In the genomic region with DNA sequence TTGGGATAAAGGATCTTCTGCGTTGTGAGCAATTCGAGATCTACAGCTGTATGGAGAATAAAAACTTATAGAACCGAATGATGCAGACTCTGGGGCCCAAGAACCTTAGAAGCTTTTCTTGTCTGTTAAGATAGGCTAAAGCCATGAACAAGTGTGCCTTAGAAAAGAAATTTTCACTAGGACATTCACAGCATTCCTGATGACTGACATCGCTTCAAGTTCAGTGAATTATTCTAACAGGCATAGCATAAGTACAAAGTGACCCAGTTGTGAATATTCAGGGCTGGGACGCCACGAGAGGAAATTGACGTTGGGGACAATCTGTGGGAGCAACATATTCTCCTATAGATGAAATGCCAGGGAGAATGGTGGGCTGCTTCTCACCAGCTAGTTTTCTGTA, we compare ENCODE assay signal across 26 cellular contexts. TPM values are rescaled to one million over a fixed set of nuclear protein-coding genes. Genes with fewer than 3 reads are reported as not detected.
DNase-seq lines count a peak whose midpoint lies in the region; ATAC-seq, FAIRE-seq and TF ChIP-seq lines count a peak whose summit lies in the region.
"Had no signal": no experiment of that assay in that cellular context is flagged by ENCODE, and none has a peak within 500 bp of the region (broad histone marks: within the 10 kb centered on the region; RNA-seq: fewer than 3 reads in every experiment).

No MANE protein-coding gene starts in this region.

- H3K4me1 Mint-ChIP-seq in mesothelial cell of epicardium (peaks cover 34% of the 10 kb centered on the region), progenitor cell of endocrine pancreas (ENCODE audit: low read depth) (no peaks in the 10 kb centered on the region)

- no peak for TF ChIP-seq RAD21 in H1 (IDR thresholded peaks at IDR 0.05 in 1 of 2, conservative IDR thresholded peaks at IDR 0.05 in 1 of 2; ENCODE audit: low read depth in 2 of 2, low read length in 2 of 2)

- CTCF ChIA-PET in H1 (lab: Charles Lee; ENCODE audit: partially characterized antibody): interaction anchor here (0.6 to 1.3 kb wide), 2 partner anchors 70 to 936 kb away, joined by 3 to 4 read pairs; no protein-coding TSS in a partner anchor

- no peak overlapping the region for H3K4me3 ChIP-seq in NT2/D1 (ENCODE audit: insufficient read length, low read depth)
- no peak overlapping the region for H3K4me3 ChIP-seq in H1 (ENCODE audit: extremely low read depth in 1 of 4, insufficient read depth in 2 of 4, low read depth in 3 of 4, low read length in 4 of 4)
- H3K4me3 ChIP-seq: ascending aorta, left lung, right atrium auricular region had no signal

- no peak overlapping the region for H2BK5ac ChIP-seq in H1 (ENCODE audit: low read depth, low read length)

- H3K79me2 ChIP-seq in H1 (ENCODE audit: control insufficient read depth in 1 of 2, insufficient read depth in 2 of 2, low read length in 2 of 2): no peaks in the 10 kb centered on the region

- H3K14ac ChIP-seq in H1 (ENCODE audit: insufficient read length): no peak overlapping the region

- no peak overlapping the region for H3K23ac ChIP-seq in H1 (ENCODE audit: insufficient read length)

- H3K36me3 ChIP-seq in NT2/D1 (ENCODE audit: insufficient read depth, insufficient read length, low read length) (no peaks in the 10 kb centered on the region), H1 (ENCODE audit: control insufficient read depth in 2 of 4, insufficient read depth in 4 of 4, low read length in 3 of 4) (no peaks in the 10 kb centered on the region)
- H3K36me3 ChIP-seq: ascending aorta, left lung, right atrium auricular region had no signal

- no peak overlapping the region for H2AK5ac ChIP-seq in H1 (ENCODE audit: low read depth, low read length)

- H3K9me3 Mint-ChIP-seq in mesothelial cell of epicardium (no peaks in the 10 kb centered on the region), progenitor cell of endocrine pancreas (ENCODE audit: low read depth) (no peaks in the 10 kb centered on the region)
- H3K9me3 Mint-ChIP-seq: activated CD4-positive, alpha-beta memory T cell treated with anti-CD3 and anti-CD28 coated beads for 36 hours; activated naive CD4-positive, alpha-beta T cell treated with anti-CD3 and anti-CD28 coated beads, Interleukin-2, amount 50 U/mL, for 24 hours; activated T-helper 2 cell treated with anti-CD3 and anti-CD28 coated beads, Interferon-gamma antibody, Interleukin-2, Interleukin-4, amounts not matched to agents 10 μg/mL and 5 μg/mL and 100 μg/mL, durations not matched to agents 14 hours and 24 hours and 36 hours; effector memory CD8-positive, alpha-beta T cell; natural killer cell treated with Interleukin-12 subunit alpha and Interleukin-12 subunit beta and Interleukin-15 and Interleukin-18, amount 100 ng/mL, for 72 hours; T-helper 1 cell treated with Interleukin-12 subunit alpha and Interleukin-12 subunit beta and Interleukin-4 antibody, amounts not matched to agents 30 μg/mL and 1 μg/mL, for 36 hours had no signal

- H4K8ac ChIP-seq in H1 (ENCODE audit: extremely low read depth, insufficient read depth, low read length): no peak overlapping the region

- POLR2A ChIA-PET in H1 (lab: Charles Lee; ENCODE audit: partially characterized antibody): no interaction called here

- H3K4me2 ChIP-seq in H1 (ENCODE audit: insufficient read depth in 1 of 2, low read depth in 2 of 2, low read length in 2 of 2): no peak overlapping the region

- ATAC-seq in HG03095 (IDR thresholded peaks at IDR 0.05; ENCODE audit: unreplicated experiment): no peak
- ATAC-seq: activated CD4-positive, CD25-positive, alpha-beta regulatory T cell treated with anti-CD3 and anti-CD28 coated beads, Interleukin-2, amount 50 U/mL, for 24 hours; effector memory CD8-positive, alpha-beta T cell; foreskin keratinocyte; HCT116; left lung; natural killer cell treated with Interleukin-12 subunit alpha and Interleukin-12 subunit beta and Interleukin-15 and Interleukin-18, amount 100 ng/mL, for 72 hours had no signal

- H2BK12ac ChIP-seq in H1 (ENCODE audit: low read depth, low read length): no peak overlapping the region

- H3K4me1 ChIP-seq in NT2/D1 (ENCODE audit: insufficient read depth, insufficient read length) (no peaks in the 10 kb centered on the region), H1 (replicated peaks in 1 of 4; ENCODE audit: control insufficient read depth in 3 of 4, insufficient read depth in 4 of 4, low read length in 3 of 4) (no peaks in the 10 kb centered on the region)
- H3K4me1 ChIP-seq: ascending aorta, foreskin keratinocyte, left lung, right atrium auricular region had no signal

- no peak overlapping the region for H3K56ac ChIP-seq in H1 (replicated peaks; ENCODE audit: insufficient read length, low read depth, low read length)

- H3K9ac ChIP-seq in NT2/D1 (ENCODE audit: insufficient read length, low read depth) (no peak overlapping the region), H1 (replicated peaks in 1 of 4; ENCODE audit: extremely low read depth in 1 of 4, low read depth in 3 of 4, low read length in 3 of 4) (no peak overlapping the region)

- H4K20me1 ChIP-seq in H1 (replicated peaks in 1 of 2; ENCODE audit: control insufficient read depth in 1 of 2, insufficient read depth in 2 of 2, low read length in 2 of 2): no peaks in the 10 kb centered on the region

- H3K23me2 ChIP-seq in H1 (ENCODE audit: low read depth, low read length): no peaks in the 10 kb centered on the region

- H3K4ac ChIP-seq in H1 (replicated peaks; ENCODE audit: insufficient read length, low read depth, low read length): no peak overlapping the region

- in situ Hi-C loops in ACHN (cut with HindIII; ENCODE audit: low pct_ligation_motif_present, low pct_unique_long_range_greater_than_20kb, low sequenced_read_pairs): no loop called here

- H2BK20ac ChIP-seq in H1 (ENCODE audit: low read length): no peak overlapping the region

- DNase-seq in ACHN (peak; percentile 20), NT2/D1 (ENCODE audit: low read depth, low spot score) (peak; percentile 9), H1 (ENCODE audit: low read depth in 1 of 2, low spot score in 2 of 2) (no peak), mesothelial cell of epicardium (ENCODE audit: low spot score in 2 of 2, unreplicated experiment in 2 of 2) (no peak), progenitor cell of endocrine pancreas (ENCODE audit: low spot score, unreplicated experiment) (no peak), superior temporal gyrus (ENCODE audit: extremely low spot score) (no peak)
- DNase-seq in activated CD4-positive, alpha-beta T cell treated with anti-CD3 and anti-CD28 coated beads for 1 hour: no peak
- DNase-seq: activated CD4-positive, alpha-beta memory T cell treated with anti-CD3 and anti-CD28 coated beads for 36 hours; activated CD8-positive, alpha-beta memory T cell treated with anti-CD3 and anti-CD28 coated beads, Interleukin-2, amount 50 U/mL, for 4 hours; effector memory CD8-positive, alpha-beta T cell; foreskin keratinocyte; GF-D8; left lung; NCI-H146; stimulated activated CD4-positive, alpha-beta T cell treated with anti-CD3 and anti-CD28 coated beads, Interleukin-2, amount 100 ng/mL, for 48 hours had no signal

- H2BK120ac ChIP-seq in H1 (replicated peaks; ENCODE audit: low read depth, low read length): no peak overlapping the region

- TF ChIP-seq EP300 in H1 (IDR thresholded peaks at IDR 0.05; ENCODE audit: borderline replicate concordance in 1 of 2, low read depth in 2 of 2, low read length in 2 of 2): no peak

- H3K27me3 ChIP-seq in NT2/D1 (ENCODE audit: insufficient read depth, insufficient read length): no peaks in the 10 kb centered on the region
- H3K27me3 ChIP-seq in H1 (replicated peaks in 1 of 4; ENCODE audit: control insufficient read depth in 3 of 4, extremely low read depth in 1 of 4, insufficient read depth in 3 of 4, low read length in 3 of 4): no peaks in the 10 kb centered on the region
- H3K27me3 ChIP-seq: ascending aorta, left lung, right atrium auricular region had no signal

- H3K27ac ChIP-seq in H1 (ENCODE audit: low read depth, low read length): no peak overlapping the region
- H3K27ac ChIP-seq: ascending aorta, foreskin keratinocyte, left lung, right atrium auricular region had no signal

- FAIRE-seq in H1 (lab: Jason Lieb, UNC): no peak
- FAIRE-seq: GM18507, TTC549 had no signal

- no peak for TF ChIP-seq CTCF in H1 (IDR thresholded peaks at IDR 0.05; ENCODE audit: control extremely low read depth in 1 of 3, insufficient read depth in 1 of 3, low read depth in 1 of 3, low read length in 3 of 3)
- TF ChIP-seq CTCF in mesothelial cell of epicardium (IDR thresholded peaks at IDR 0.05; ENCODE audit: unreplicated experiment): no peak
- TF ChIP-seq CTCF in progenitor cell of endocrine pancreas (IDR thresholded peaks at IDR 0.05; ENCODE audit: unreplicated experiment): no peak

- H3K18ac ChIP-seq in H1 (ENCODE audit: extremely low read depth, low read length): no peak overlapping the region

- H4K91ac ChIP-seq in H1 (replicated peaks; ENCODE audit: insufficient read length, low read length): no peak overlapping the region

- H3K36me3 Mint-ChIP-seq in mesothelial cell of epicardium (no peaks in the 10 kb centered on the region), progenitor cell of endocrine pancreas (ENCODE audit: insufficient read depth) (no peaks in the 10 kb centered on the region)
- H3K36me3 Mint-ChIP-seq: activated CD4-positive, alpha-beta memory T cell treated with anti-CD3 and anti-CD28 coated beads for 36 hours; activated naive CD4-positive, alpha-beta T cell treated with anti-CD3 and anti-CD28 coated beads, Interleukin-2, amount 50 U/mL, for 24 hours; natural killer cell treated with Interleukin-12 subunit alpha and Interleukin-12 subunit beta and Interleukin-15 and Interleukin-18, amount 100 ng/mL, for 72 hours had no signal

- WGBS in H1 (ENCODE audit: extremely low coverage in 1 of 2, insufficient coverage in 1 of 2, insufficient read length in 1 of 2, insufficient replicate concordance in 2 of 2, low coverage in 1 of 2, low lambda C conversion rate in 2 of 2, missing lambda C conversion rate in 1 of 2), 2 experiments: 84% methylated on average over 7 of the region's 7 CpGs; no CpG with 5 or more reads in 1 of the 2 experiments

- H2BK15ac ChIP-seq in H1 (ENCODE audit: low read length): no peak overlapping the region

- no peaks in the 10 kb centered on the region for H3K9me3 ChIP-seq in NT2/D1 (ENCODE audit: insufficient read depth, low read length)
- no peaks in the 10 kb centered on the region for H3K9me3 ChIP-seq in H1 (ENCODE audit: insufficient read depth in 2 of 2, low read depth in 1 of 2, low read length in 1 of 2)
- H3K9me3 ChIP-seq: ascending aorta, left lung, right atrium auricular region had no signal

- H3K27me3 Mint-ChIP-seq in mesothelial cell of epicardium (ENCODE audit: low read depth) (no peaks in the 10 kb centered on the region), progenitor cell of endocrine pancreas (peaks cover 3% of the 10 kb centered on the region)
- H3K27me3 Mint-ChIP-seq: activated naive CD4-positive, alpha-beta T cell treated with anti-CD3 and anti-CD28 coated beads, Interleukin-2, amount 50 U/mL, for 24 hours; natural killer cell treated with Interleukin-12 subunit alpha and Interleukin-12 subunit beta and Interleukin-15 and Interleukin-18, amount 100 ng/mL, for 72 hours had no signal

- H3K27ac Mint-ChIP-seq in mesothelial cell of epicardium (peak overlapping the region; percentile 77), progenitor cell of endocrine pancreas (no peak overlapping the region)
- H3K27ac Mint-ChIP-seq: activated CD4-positive, alpha-beta memory T cell treated with anti-CD3 and anti-CD28 coated beads for 36 hours; activated naive CD4-positive, alpha-beta T cell treated with anti-CD3 and anti-CD28 coated beads, Interleukin-2, amount 50 U/mL, for 24 hours; activated T-helper 2 cell treated with anti-CD3 and anti-CD28 coated beads, Interferon-gamma antibody, Interleukin-2, Interleukin-4, amounts not matched to agents 10 μg/mL and 5 μg/mL and 100 μg/mL, durations not matched to agents 14 hours and 24 hours and 36 hours; effector memory CD8-positive, alpha-beta T cell; natural killer cell treated with Interleukin-12 subunit alpha and Interleukin-12 subunit beta and Interleukin-15 and Interleukin-18, amount 100 ng/mL, for 72 hours; T-helper 1 cell treated with Interleukin-12 subunit alpha and Interleukin-12 subunit beta and Interleukin-4 antibody, amounts not matched to agents 30 μg/mL and 1 μg/mL, for 36 hours had no signal

- H3K4me3 Mint-ChIP-seq in mesothelial cell of epicardium (no peak overlapping the region), progenitor cell of endocrine pancreas (ENCODE audit: low read depth) (no peak overlapping the region)
- H3K4me3 Mint-ChIP-seq: activated CD4-positive, alpha-beta memory T cell treated with anti-CD3 and anti-CD28 coated beads for 36 hours; activated naive CD4-positive, alpha-beta T cell treated with anti-CD3 and anti-CD28 coated beads, Interleukin-2, amount 50 U/mL, for 24 hours; effector memory CD8-positive, alpha-beta T cell; natural killer cell treated with Interleukin-12 subunit alpha and Interleukin-12 subunit beta and Interleukin-15 and Interleukin-18, amount 100 ng/mL, for 72 hours; T-helper 1 cell treated with Interleukin-12 subunit alpha and Interleukin-12 subunit beta and Interleukin-4 antibody, amounts not matched to agents 30 μg/mL and 1 μg/mL, for 36 hours had no signal

- H3K79me1 ChIP-seq in H1 (ENCODE audit: low read depth, low read length): no peaks in the 10 kb centered on the region

- no peak overlapping the region for H4K5ac ChIP-seq in H1 (ENCODE audit: insufficient read length, low read depth, low read length)

- TF ChIP-seq POLR2A in H1 (IDR thresholded peaks at IDR 0.05; ENCODE audit: control extremely low read depth in 1 of 2, low read depth in 2 of 2, low read length in 2 of 2): no peak

- H2AFZ ChIP-seq in H1 (ENCODE audit: low read length): no peak overlapping the region

RNA-seq across cellular contexts. Expression of a gene that starts 32.0 kb away (rescaled TPM):
- total RNA-seq in H1 (2021; fragmentation: NEBNext Ultra II Directional; extraction: Animal tissue kit (Norgen Biotek cat#: 25700)): 101 and 103 TPM in 2 replicates
- 5.8 and 8.6 TPM in 2 replicates for polyA plus RNA-seq in H1 (2011; rRNA removed)
- polyA plus RNA-seq in H1 (2011; cell fraction: cytosol; rRNA removed): 16.1 TPM
- 6.3 TPM for polyA plus RNA-seq in H1 (2011; cell fraction: nucleus; rRNA removed)
- 14.6 to 55.8 TPM (median 30.0 TPM) in 4 replicates for polyA plus RNA-seq in H1 (2012, experiment 1 of 2)
- polyA plus RNA-seq in H1 (2012, experiment 2 of 2): 1.3 TPM
- 23.5 TPM for polyA plus RNA-seq in H1 (2013, experiment 1 of 2)
- 22.3 TPM for polyA plus RNA-seq in H1 (2013, experiment 2 of 2)
- 23.7 and 35.7 TPM in 2 replicates for polyA minus RNA-seq in H1 (2011; rRNA and poly(A)+ RNA removed)
- polyA minus RNA-seq in H1 (2011; cell fraction: cytosol; rRNA and poly(A)+ RNA removed): 22.8 TPM
- polyA minus RNA-seq in H1 (2011; cell fraction: nucleus; rRNA and poly(A)+ RNA removed): 29.8 TPM
- 88.3 to 94.5 TPM (median 90.7 TPM) in 3 replicates for total RNA-seq in mesothelial cell of epicardium
- total RNA-seq in progenitor cell of endocrine pancreas: 93.9 and 96.6 TPM in 2 replicates

Comparison
In these comparisons a context has a peak if more than half of its experiments do, and no peak if none do; other contexts are left out.
1. DNase-seq: peak in ACHN (single experiment) and NT2/D1 (single experiment); none in H1 (0 of 2), mesothelial cell of epicardium (0 of 2), progenitor cell of endocrine pancreas (single experiment), superior temporal gyrus (single experiment) and activated CD4-positive, alpha-beta T cell treated with anti-CD3 and anti-CD28 coated beads for 1 hour (single experiment).